1 cellular context compared by ENCODE assay signal in genomic region chr5:69444127-69444754, GRCh38.
A peak's percentile ranks its signal among the peaks of the same experiment; 100 is the strongest.
TF ChIP-seq lines count a peak whose summit lies in the region.

No MANE protein-coding gene starts in this region.

TF ChIP-seq in HepG2, 621 proteins besides CTCF, POLR2A, EP300 and RAD21 (continued from another document and continues in another):
- TF ChIP-seq ZBTB39 (CRISPR knock-in tag; IDR thresholded peaks at IDR 0.05), result no peak
- peak; percentile 65 for TF ChIP-seq TARDBP (CRISPR knock-in tag; IDR thresholded peaks at IDR 0.05)
- TF ChIP-seq HMGXB4 (CRISPR knock-in tag; IDR thresholded peaks at IDR 0.05; ENCODE audit: borderline replicate concordance in 1 of 2, low read depth in 1 of 2), result peak in 1 of 2 experiments; percentile 12; a peak in 1 of 4 replicates
- no peak for TF ChIP-seq PRMT3 (CRISPR knock-in tag; IDR thresholded peaks at IDR 0.05; ENCODE audit: borderline replicate concordance, low read depth)
- no peak for TF ChIP-seq ATF7 (IDR thresholded peaks at IDR 0.05)
- no peak for TF ChIP-seq ATF7 (CRISPR knock-in tag; IDR thresholded peaks at IDR 0.05)
- TF ChIP-seq RNF2 (conservative IDR thresholded peaks at IDR 0.05; ENCODE audit: low read depth), result no peak
- peak; percentile 40; the same call in 1 of the 2 replicates for TF ChIP-seq MIER3 (CRISPR knock-in tag; IDR thresholded peaks at IDR 0.05; ENCODE audit: borderline replicate concordance)
- no peak for TF ChIP-seq KIAA2018 (CRISPR knock-in tag; IDR thresholded peaks at IDR 0.05; ENCODE audit: borderline replicate concordance)
- no peak for TF ChIP-seq HOXA7 (CRISPR knock-in tag; IDR thresholded peaks at IDR 0.05)
- TF ChIP-seq ZNF547 (CRISPR knock-in tag; IDR thresholded peaks at IDR 0.05), result no peak
- peak; percentile 40; the same call in 1 of the 2 replicates for TF ChIP-seq ZNF646 (CRISPR knock-in tag; IDR thresholded peaks at IDR 0.05)
- TF ChIP-seq ATF4 (CRISPR knock-in tag; IDR thresholded peaks at IDR 0.05), result peak in 1 of 2 experiments; percentile 47; a peak in 1 of 4 replicates
- TF ChIP-seq NFE2L2 (IDR thresholded peaks at IDR 0.05; ENCODE audit: low read length), result peak; percentile 55; the same call in 1 of the 2 replicates
- no peak for TF ChIP-seq PRDM15 (CRISPR knock-in tag; IDR thresholded peaks at IDR 0.05)
- TF ChIP-seq ZKSCAN1 (IDR thresholded peaks at IDR 0.05; ENCODE audit: low read length), result no peak
- TF ChIP-seq ZNF18 (CRISPR knock-in tag; IDR thresholded peaks at IDR 0.05; ENCODE audit: insufficient replicate concordance), result no peak
- no peak for TF ChIP-seq STAG1 (CRISPR knock-in tag; IDR thresholded peaks at IDR 0.05)
- TF ChIP-seq E2F1 (CRISPR knock-in tag; IDR thresholded peaks at IDR 0.05), result no peak
- no peak for TF ChIP-seq HMGA1 (CRISPR knock-in tag; conservative IDR thresholded peaks at IDR 0.05)
- TF ChIP-seq NR1H2 (CRISPR knock-in tag; IDR thresholded peaks at IDR 0.05; ENCODE audit: borderline replicate concordance, low read depth), result no peak
- TF ChIP-seq SIX4 (CRISPR knock-in tag; IDR thresholded peaks at IDR 0.05), result no peak
- no peak for TF ChIP-seq ZNF674 (CRISPR knock-in tag; IDR thresholded peaks at IDR 0.05; ENCODE audit: low read depth)
- no peak for TF ChIP-seq KLF15 (CRISPR knock-in tag; IDR thresholded peaks at IDR 0.05; ENCODE audit: borderline replicate concordance)
